In the genomic region with DNA sequence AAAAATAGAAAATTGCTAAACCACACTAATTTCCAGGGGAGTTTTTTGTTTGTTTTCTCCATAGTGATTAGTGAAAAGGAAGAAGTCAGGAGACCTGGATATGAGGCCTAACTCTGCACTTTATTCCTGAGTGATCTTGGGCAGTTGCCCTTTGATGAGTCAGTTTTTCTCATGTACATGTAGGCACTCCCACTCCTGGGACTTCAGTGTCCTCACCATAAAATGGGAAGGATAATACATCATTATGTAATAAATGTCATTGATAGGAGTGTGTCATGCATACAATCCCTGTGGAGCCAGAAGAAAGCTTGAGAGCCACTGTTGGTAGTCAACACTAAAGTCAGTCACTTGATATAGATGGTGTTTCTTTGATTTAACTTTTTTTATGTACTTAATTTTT, we compare ENCODE assay signal across 11 cellular contexts. TPM values are rescaled to one million over a fixed set of nuclear protein-coding genes. Genes with fewer than 3 reads are reported as not detected.
A peak's percentile ranks its signal among the peaks of the same experiment; 100 is the strongest.
DNase-seq lines count a peak whose midpoint lies in the region; ATAC-seq and TF ChIP-seq lines count a peak whose summit lies in the region.
"Had no signal": no experiment of that assay in that cellular context is flagged by ENCODE, and none has a peak within 500 bp of the region (broad histone marks: within the 10 kb centered on the region; RNA-seq: fewer than 3 reads in every experiment).

No MANE protein-coding gene starts in this region.

- H3K27me3 ChIP-seq in heart left ventricle (no peaks in the 10 kb centered on the region), body of pancreas (no peaks in the 10 kb centered on the region)
- H3K27me3 ChIP-seq: BLaER1 treated with 17β-estradiol and CSF1 and Interleukin-3, amounts not matched to agents 10 nM and 100 nM had no signal

- H3K27ac ChIP-seq in heart left ventricle (peak overlapping the region in 1 of 12 donors; percentile 32), body of pancreas (no peak overlapping the region)
- H3K27ac ChIP-seq: BLaER1 treated with 17β-estradiol and CSF1 and Interleukin-3, amounts not matched to agents 10 nM and 100 nM had no signal

- intact Hi-C loops in heart left ventricle (cut with DNase I) (no loop called here), cardiac septum (cut with DNase I) (no loop called here), body of pancreas (cut with DNase I) (no loop called here)

- H3K9me3 ChIP-seq in heart left ventricle (no peaks in the 10 kb centered on the region), body of pancreas (no peaks in the 10 kb centered on the region)
- H3K9me3 ChIP-seq: BLaER1 treated with 17β-estradiol and CSF1 and Interleukin-3, amounts not matched to agents 10 nM and 100 nM had no signal

- H3K36me3 ChIP-seq in heart left ventricle: peaks cover 0 to 12% (median 5%) of the 10 kb centered on the region in 9 donors
- no peaks in the 10 kb centered on the region for H3K36me3 ChIP-seq in body of pancreas (replicated peaks in 1 of 2; ENCODE audit: insufficient read depth in 1 of 2, low read depth in 2 of 2)

- DNase-seq in heart left ventricle (no peak), cardiac septum (ENCODE audit: low spot score) (no peak), body of pancreas (peak in 1 of 4 donors; percentile 45), left lobe of liver (ENCODE audit: low spot score) (no peak), NCI-H1048 (lab: John Stamatoyannopoulos, UW) (no peak), OCI-M2 (lab: John Stamatoyannopoulos, UW; ENCODE audit: unreplicated experiment) (no peak), NOMO-1 treated with dmso at 0.1 percent for 144 hours (lab: John Stamatoyannopoulos, UW; ENCODE audit: unreplicated experiment) (no peak), RPMI8226 (no peak)
- DNase-seq: midbrain, T-helper 2 cell had no signal

- H3K4me1 ChIP-seq in heart left ventricle: peaks cover 0 to 35% (median 12%) of the 10 kb centered on the region in 12 donors
- peaks cover 17% of the 10 kb centered on the region for H3K4me1 ChIP-seq in body of pancreas

- TF ChIP-seq CTCF in heart left ventricle (IDR thresholded peaks at IDR 0.05) (no peak), body of pancreas (IDR thresholded peaks at IDR 0.05) (no peak)

- H3K4me3 ChIP-seq in heart left ventricle (no peak overlapping the region), body of pancreas (no peak overlapping the region)
- H3K4me3 ChIP-seq: BLaER1 treated with 17β-estradiol and CSF1 and Interleukin-3, amounts not matched to agents 10 nM and 100 nM had no signal

- TF ChIP-seq POLR2A in heart left ventricle (IDR thresholded peaks at IDR 0.05): no peak
- no peak for TF ChIP-seq POLR2A in body of pancreas (IDR thresholded peaks at IDR 0.05)

- ATAC-seq in heart left ventricle (peak in 3 of 4 donors; percentile 72 to 88 (median 83)), body of pancreas (peak; percentile 55), left lobe of liver (peak; percentile 70)

RNA-seq across cellular contexts. Expression of a gene that starts 32.5 kb away (rescaled TPM):
- total RNA-seq in heart left ventricle (10 to 100 TPM in 6 of 9 donors, 1 to 10 TPM in 3; 8.4 to 17.6 (median 11.2) TPM), cardiac septum (13.3 TPM), body of pancreas (1 to 10 TPM; 4.9 to 7.5 TPM), left lobe of liver (10.3 TPM)
- polyA plus RNA-seq in heart left ventricle: 10 to 100 TPM in 1 of 2 donors, 1 to 10 TPM in 1; 6.6 to 12.2 TPM

RNA-seq across cellular contexts. Expression of a gene that starts 36.1 kb away (rescaled TPM):
- total RNA-seq in heart left ventricle (1 to 10 TPM in 2 of 9 donors, under 1 TPM in 7; 0.07 to 9.8 (median 0.69) TPM), cardiac septum (0.75 TPM), body of pancreas (under 1 TPM; 0.66 to 0.78 TPM), left lobe of liver (1.5 TPM)
- polyA plus RNA-seq in heart left ventricle: 1 to 10 TPM in 1 of 2 donors, under 1 TPM in 1; 0.34 to 2.8 TPM

RNA-seq across cellular contexts. Expression of a gene that starts 57.4 kb away (rescaled TPM):
- total RNA-seq in heart left ventricle (10 to 100 TPM; 14.1 to 41.4 (median 19.4) TPM), cardiac septum (30.7 TPM), body of pancreas (10 to 100 TPM; 11.4 to 13.8 TPM), left lobe of liver (21.3 TPM)
- 10 to 100 TPM; 15.5 to 22.0 TPM for polyA plus RNA-seq in heart left ventricle
